Comparison of ENCODE assay signal across 8 cellular contexts in the genomic region with DNA sequence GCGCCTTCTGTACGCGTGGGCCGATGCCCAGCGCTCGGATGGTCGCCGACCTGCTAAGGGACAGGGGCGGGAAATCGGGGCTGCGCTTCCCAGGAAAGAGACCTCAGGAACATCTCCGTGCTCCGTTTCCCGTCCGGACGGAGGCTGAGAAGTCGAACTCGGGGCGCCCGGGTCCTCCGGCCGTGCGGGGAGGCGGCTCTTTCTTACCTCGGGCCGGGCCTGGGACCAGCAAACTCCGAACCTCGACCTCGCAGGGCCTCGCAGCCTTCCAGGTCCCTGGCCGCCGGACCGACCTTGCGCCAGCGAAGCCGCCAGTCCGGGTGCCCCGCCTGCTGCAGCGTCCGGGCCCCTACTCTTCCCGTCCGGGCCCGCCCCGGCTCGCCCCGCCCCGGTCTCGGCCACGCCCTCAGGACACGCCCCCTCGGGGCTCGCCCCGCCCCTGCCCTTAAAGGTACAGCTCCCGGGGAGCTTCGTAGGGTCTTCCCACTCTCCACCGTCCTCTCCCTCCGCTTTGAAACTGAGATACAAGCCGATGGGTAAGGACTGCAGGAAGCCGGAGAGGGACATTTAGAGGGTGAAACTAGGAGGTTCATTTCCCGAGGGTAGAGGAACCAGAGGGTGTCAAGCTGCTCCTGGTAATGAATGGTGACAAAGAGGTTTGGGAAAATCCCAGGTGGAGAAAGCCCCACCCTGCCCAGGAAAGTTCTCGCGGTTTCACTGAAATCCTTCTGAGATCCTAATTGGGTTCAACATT. TPM values are rescaled to one million over a fixed set of nuclear protein-coding genes. Genes with fewer than 3 reads are reported as not detected.
DNase-seq lines count a peak whose midpoint lies in the region; ATAC-seq lines count a peak whose summit lies in the region.

TSS of gene SLC8B1 (minus strand) at position 324 of the 754 bp plus-strand sequence. CDS start 2,231 bp downstream, outside the sequence.

- H3K36me3 Mint-ChIP-seq in activated CD4-positive, alpha-beta T cell treated with anti-CD3 and anti-CD28 coated beads, Interleukin-2, amount 10 ng/mL, durations not matched to agents 7 days and 5 days (ENCODE audit: low read depth) = peaks cover 23% of the 10 kb centered on the region

- no peaks in the 10 kb centered on the region for H3K27me3 Mint-ChIP-seq in activated CD4-positive, alpha-beta T cell treated with anti-CD3 and anti-CD28 coated beads, Interleukin-2, amount 10 ng/mL, durations not matched to agents 7 days and 5 days

- H3K9me3 Mint-ChIP-seq in activated CD4-positive, alpha-beta T cell treated with anti-CD3 and anti-CD28 coated beads, Interleukin-2, amount 10 ng/mL, durations not matched to agents 7 days and 5 days = no peaks in the 10 kb centered on the region

- ATAC-seq in GM18867 (IDR thresholded peaks at IDR 0.05; ENCODE audit: unreplicated experiment) (peak; percentile 95), HG03103 (IDR thresholded peaks at IDR 0.05; ENCODE audit: low read depth, unreplicated experiment) (peak; percentile 95), left lobe of liver (peak; percentile 99)

- DNase-seq in AG08396 (ENCODE audit: low spot score) = peak; percentile 96
- DNase-seq in NCI-H510A (lab: John Stamatoyannopoulos, UW) = peak; percentile 62
- peak; percentile 87 for DNase-seq in activated CD4-positive, alpha-beta T cell treated with anti-CD3 and anti-CD28 coated beads, Interleukin-2, amount 10 ng/mL, durations not matched to agents 7 days and 5 days
- DNase-seq in cortex of kidney (lab: John Stamatoyannopoulos, UW) = peak; percentile 39
- peak; percentile 94 for DNase-seq in left lobe of liver (ENCODE audit: low spot score)
- DNase-seq in stimulated activated CD4-positive, alpha-beta T cell treated with anti-CD3 and anti-CD28 coated beads, Interleukin-1b, Interleukin-23, amount 100 ng/mL, for 48 hours = peak; percentile 86

- H3K27ac Mint-ChIP-seq in activated CD4-positive, alpha-beta T cell treated with anti-CD3 and anti-CD28 coated beads, Interleukin-2, amount 10 ng/mL, durations not matched to agents 7 days and 5 days = peak within 1 kb of the TSS; percentile 60

- H3K4me3 Mint-ChIP-seq in activated CD4-positive, alpha-beta T cell treated with anti-CD3 and anti-CD28 coated beads, Interleukin-2, amount 10 ng/mL, durations not matched to agents 7 days and 5 days = peak within 1 kb of the TSS; percentile 80

- CTCF ChIA-PET in activated CD4-positive, alpha-beta T cell treated with anti-CD3 and anti-CD28 coated beads, Interleukin-2, amount 10 ng/mL, durations not matched to agents 7 days and 5 days (lab: Charles Lee) = interaction anchor here (0.6 to 1.1 kb wide), 2 partner anchors 10 to 126 kb away, joined by 3 read pairs; no protein-coding TSS in a partner anchor

- POLR2A ChIA-PET in activated CD4-positive, alpha-beta T cell treated with anti-CD3 and anti-CD28 coated beads, Interleukin-2, amount 10 ng/mL, durations not matched to agents 7 days and 5 days (lab: Charles Lee) = interaction anchor here (0.6 kb wide), 1 partner anchor 62 kb away, joined by 3 read pairs; no protein-coding TSS in a partner anchor

- H3K4me1 Mint-ChIP-seq in activated CD4-positive, alpha-beta T cell treated with anti-CD3 and anti-CD28 coated beads, Interleukin-2, amount 10 ng/mL, durations not matched to agents 7 days and 5 days = peaks cover 19% of the 10 kb centered on the region

RNA-seq across cellular contexts. Expression of gene SLC8B1, which starts in this region (rescaled TPM):
- 10 to 100 TPM; 27.7 to 33.2 TPM for total RNA-seq in activated CD4-positive, alpha-beta T cell treated with anti-CD3 and anti-CD28 coated beads, Interleukin-2, amount 10 ng/mL, durations not matched to agents 7 days and 5 days
- total RNA-seq in left lobe of liver = 23.2 TPM

Comparison
In these comparisons a context has a peak if more than half of its experiments do, and no peak if none do; other contexts are left out.
1. Peak in every context shown above with its lines: DNase-seq and ATAC-seq.
2. DNase-seq: peak in every context shown above with its lines; median percentile 96 in AG08396; 94 in left lobe of liver; 87 in activated CD4-positive, alpha-beta T cell treated with anti-CD3 and anti-CD28 coated beads, Interleukin-2, amount 10 ng/mL, durations not matched to agents 7 days and 5 days; 86 in stimulated activated CD4-positive, alpha-beta T cell treated with anti-CD3 and anti-CD28 coated beads, Interleukin-1b, Interleukin-23, amount 100 ng/mL, for 48 hours; 62 in NCI-H510A; 39 in cortex of kidney.